8 cellular contexts compared by ENCODE assay signal in genomic region chr20:64062276-64062595, GRCh38.
DNase-seq lines count a peak whose midpoint lies in the region; ATAC-seq and TF ChIP-seq lines count a peak whose summit lies in the region.

No MANE protein-coding gene starts in this region.

- H3K79me2 ChIP-seq in KMS-11 (ENCODE audit: insufficient read depth, low read depth): peaks cover 13% of the 10 kb centered on the region; the same call in 1 of the 2 replicates

- H3K36me3 ChIP-seq in KMS-11 (ENCODE audit: insufficient read depth): no peaks in the 10 kb centered on the region
- H3K36me3 ChIP-seq in muscle layer of colon (ENCODE audit: insufficient read depth, low read length): no peaks in the 10 kb centered on the region

- peaks cover 10% of the 10 kb centered on the region; the same call in 1 of the 2 replicates for H3K27me3 ChIP-seq in KMS-11 (ENCODE audit: insufficient read depth, low read depth)
- peaks cover 0 to 8% of the 10 kb centered on the region in 2 donors for H3K27me3 ChIP-seq in muscle layer of colon (ENCODE audit: control insufficient read depth in 1 of 2, insufficient read depth in 2 of 2, low read length in 2 of 2)

- peak overlapping the region; percentile 93 for H2AFZ ChIP-seq in KMS-11 (ENCODE audit: low read depth)

- peak overlapping the region; percentile 75 for H3K27ac ChIP-seq in 22Rv1
- no peak overlapping the region for H3K27ac ChIP-seq in KMS-11
- H3K27ac ChIP-seq in muscle layer of colon (ENCODE audit: low read depth, low read length): peak overlapping the region; percentile 84

- H3K9ac ChIP-seq in KMS-11: no peak overlapping the region
- H3K9ac ChIP-seq in muscle layer of colon (ENCODE audit: low read length): peak overlapping the region; percentile 34

- TF ChIP-seq CTCF in 22Rv1 (IDR thresholded peaks at IDR 0.05) (no peak), KMS-11 (conservative IDR thresholded peaks at IDR 0.05; ENCODE audit: low read depth, low read length) (no peak), choroid plexus epithelial cell (conservative IDR thresholded peaks at IDR 0.05; ENCODE audit: low read depth, low read length) (no peak)

- no peak for ATAC-seq in GM19467 (IDR thresholded peaks at IDR 0.05; ENCODE audit: unreplicated experiment)
- no peak for ATAC-seq in GM19452 (IDR thresholded peaks at IDR 0.05; ENCODE audit: unreplicated experiment)

- H3K4me1 ChIP-seq in KMS-11 (ENCODE audit: low read depth, poor library complexity, severe bottlenecking): peaks cover 52% of the 10 kb centered on the region
- H3K4me1 ChIP-seq in muscle layer of colon (ENCODE audit: insufficient read depth, low read length): peaks cover 18% of the 10 kb centered on the region

- DNase-seq in choroid plexus epithelial cell (ENCODE audit: low read depth) (no peak), NCI-H128 (lab: John Stamatoyannopoulos, UW; ENCODE audit: unreplicated experiment) (no peak), LoVo (ENCODE audit: low spot score) (no peak)

- H4K20me1 ChIP-seq in KMS-11 (ENCODE audit: insufficient read depth): no peaks in the 10 kb centered on the region

- H3K9me3 ChIP-seq in muscle layer of colon (ENCODE audit: low read length): no peaks in the 10 kb centered on the region

- H3K4me3 ChIP-seq in KMS-11 (IDR thresholded peaks at IDR 0.05; ENCODE audit: insufficient read depth, low read depth, low read length) (no peak overlapping the region), choroid plexus epithelial cell (ENCODE audit: low read depth, low read length) (peak overlapping the region; percentile 79), muscle layer of colon (ENCODE audit: low read depth in 1 of 2, low read length in 2 of 2) (peak overlapping the region; percentile 48 to 78)

- peak overlapping the region; percentile 94 for H3K4me2 ChIP-seq in KMS-11
